Comparison of ENCODE assay signal across 1 cellular context in genomic region chr6:155544677-155545076, GRCh38.
TF ChIP-seq lines count a peak whose summit lies in the region.

No MANE protein-coding gene starts in this region.

TF ChIP-seq in H1, 55 proteins besides CTCF, POLR2A, EP300 and RAD21:
- no peak for TF ChIP-seq SIX5 (IDR thresholded peaks at IDR 0.05; ENCODE audit: low read depth, low read length)
- no peak for TF ChIP-seq EGR1 (IDR thresholded peaks at IDR 0.05; ENCODE audit: borderline replicate concordance, low read depth, low read length)
- no peak for TF ChIP-seq HDAC2 (IDR thresholded peaks at IDR 0.05; ENCODE audit: borderline replicate concordance in 1 of 2, low read depth in 2 of 2, low read length in 2 of 2)
- TF ChIP-seq GABPA (IDR thresholded peaks at IDR 0.05; ENCODE audit: borderline replicate concordance, insufficient read depth, low read length) = no peak
- no peak for TF ChIP-seq SIN3A (conservative IDR thresholded peaks at IDR 0.05 in 1 of 2, IDR thresholded peaks at IDR 0.05 in 1 of 2; ENCODE audit: low read depth in 1 of 2, low read length in 2 of 2)
- TF ChIP-seq HDAC6 (IDR thresholded peaks at IDR 0.05; ENCODE audit: low read depth, low read length) = no peak
- TF ChIP-seq YY1 (IDR thresholded peaks at IDR 0.05; ENCODE audit: low read depth, low read length) = no peak
- no peak for TF ChIP-seq TAF7 (optimal IDR thresholded peaks at IDR 0.05; ENCODE audit: borderline replicate concordance, low read depth, low read length)
- no peak for TF ChIP-seq CHD2 (IDR thresholded peaks at IDR 0.05; ENCODE audit: low read length)
